Comparison of ENCODE assay signal across 9 cellular contexts in genomic region chr16:89407282-89407924, GRCh38.
DNase-seq lines count a peak whose midpoint lies in the region; ATAC-seq and TF ChIP-seq lines count a peak whose summit lies in the region.
"Had no signal": no experiment of that assay in that cellular context is flagged by ENCODE, and none has a peak within 500 bp of the region (broad histone marks: within the 10 kb centered on the region; RNA-seq: fewer than 3 reads in every experiment).

No MANE protein-coding gene starts in this region.

- CTCF ChIA-PET in Calu3 (lab: Charles Lee): interaction anchor here (0.6 kb wide), 1 partner anchor 44 kb away, joined by 3 read pairs; no protein-coding TSS in a partner anchor

- BruUV-seq in Calu3 (replicated peaks; lab: Mats Ljungman, UMichigan): no TSS peak

- in situ Hi-C loops in KBM-7 (cut with MboI; ENCODE audit: low pct_unique_long_range_greater_than_20kb, low sequenced_read_pairs): no loop called here

- no peak for ATAC-seq in natural killer cell treated with Interleukin-12 subunit alpha and Interleukin-12 subunit beta and Interleukin-15 and Interleukin-18, amount 100 ng/mL, for 72 hours
- no peak for ATAC-seq in HG02981 (IDR thresholded peaks at IDR 0.05; ENCODE audit: unreplicated experiment)

- H3K27me3 Mint-ChIP-seq in Calu3 (ENCODE audit: unreplicated experiment): no peaks in the 10 kb centered on the region
- no peaks in the 10 kb centered on the region for H3K27me3 Mint-ChIP-seq in activated naive CD8-positive, alpha-beta T cell
- H3K27me3 Mint-ChIP-seq in natural killer cell treated with Interleukin-12 subunit alpha and Interleukin-12 subunit beta and Interleukin-15 and Interleukin-18, amount 100 ng/mL, for 72 hours: no peaks in the 10 kb centered on the region

- H3K36me3 Mint-ChIP-seq in Calu3 (ENCODE audit: insufficient read depth, unreplicated experiment): peaks cover 48% of the 10 kb centered on the region
- no peaks in the 10 kb centered on the region for H3K36me3 Mint-ChIP-seq in activated naive CD8-positive, alpha-beta T cell
- no peaks in the 10 kb centered on the region for H3K36me3 Mint-ChIP-seq in natural killer cell treated with Interleukin-12 subunit alpha and Interleukin-12 subunit beta and Interleukin-15 and Interleukin-18, amount 100 ng/mL, for 72 hours

- H3K4me1 Mint-ChIP-seq in Calu3 (ENCODE audit: low read depth, unreplicated experiment): peaks cover 68% of the 10 kb centered on the region
- H3K4me1 Mint-ChIP-seq in activated naive CD8-positive, alpha-beta T cell (ENCODE audit: low read depth): peaks cover 84% of the 10 kb centered on the region
- H3K4me1 Mint-ChIP-seq in natural killer cell treated with Interleukin-12 subunit alpha and Interleukin-12 subunit beta and Interleukin-15 and Interleukin-18, amount 100 ng/mL, for 72 hours (ENCODE audit: low read depth in 2 of 2): peaks cover 78 to 79% of the 10 kb centered on the region in 2 donors

- H3K9me3 Mint-ChIP-seq in Calu3 (ENCODE audit: low read depth, unreplicated experiment): no peaks in the 10 kb centered on the region
- no peaks in the 10 kb centered on the region for H3K9me3 Mint-ChIP-seq in activated naive CD8-positive, alpha-beta T cell (ENCODE audit: low read depth)
- H3K9me3 Mint-ChIP-seq in natural killer cell treated with Interleukin-12 subunit alpha and Interleukin-12 subunit beta and Interleukin-15 and Interleukin-18, amount 100 ng/mL, for 72 hours: no peaks in the 10 kb centered on the region

- intact Hi-C loops in Calu3 (cut with micrococcal nuclease; ENCODE audit: unreplicated experiment): no loop called here

- peak overlapping the region; percentile 32 for H3K27ac Mint-ChIP-seq in Calu3 (ENCODE audit: unreplicated experiment)
- peak overlapping the region; percentile 90 for H3K27ac Mint-ChIP-seq in activated naive CD8-positive, alpha-beta T cell
- peak overlapping the region; percentile 57 to 80 for H3K27ac Mint-ChIP-seq in natural killer cell treated with Interleukin-12 subunit alpha and Interleukin-12 subunit beta and Interleukin-15 and Interleukin-18, amount 100 ng/mL, for 72 hours

- no peak for TF ChIP-seq CTCF in Calu3 (IDR thresholded peaks at IDR 0.05; ENCODE audit: unreplicated experiment)

- DNase-seq in Calu3: no peak
- peak; percentile 68 for DNase-seq in KBM-7
- DNase-seq in natural killer cell treated with Interleukin-12 subunit alpha and Interleukin-12 subunit beta and Interleukin-15 and Interleukin-18, amount 100 ng/mL, for 72 hours (ENCODE audit: low spot score): no peak
- DNase-seq in SW480 (ENCODE audit: low spot score): no peak
- no peak for DNase-seq in ecto neural progenitor cell (ENCODE audit: low spot score)
- DNase-seq in RPMI8226: no peak
- DNase-seq: NCI-H1694 treated with DMSO at 0.1 percent for 48 hours had no signal

- H3K4me3 Mint-ChIP-seq in Calu3 (ENCODE audit: low read depth, unreplicated experiment): no peak overlapping the region
- H3K4me3 Mint-ChIP-seq in activated naive CD8-positive, alpha-beta T cell: peak overlapping the region; percentile 68
- H3K4me3 Mint-ChIP-seq in natural killer cell treated with Interleukin-12 subunit alpha and Interleukin-12 subunit beta and Interleukin-15 and Interleukin-18, amount 100 ng/mL, for 72 hours: peak overlapping the region; percentile 63

Comparison
In these comparisons a context has a peak if more than half of its experiments do, and no peak if none do; other contexts are left out.
1. H3K27ac Mint-ChIP-seq: peak in every context shown above with its lines; median percentile 90 in activated naive CD8-positive, alpha-beta T cell; 68 in natural killer cell treated with Interleukin-12 subunit alpha and Interleukin-12 subunit beta and Interleukin-15 and Interleukin-18, amount 100 ng/mL, for 72 hours; 32 in Calu3.